Comparison of ENCODE assay signal across 8 cellular contexts in the genomic region with DNA sequence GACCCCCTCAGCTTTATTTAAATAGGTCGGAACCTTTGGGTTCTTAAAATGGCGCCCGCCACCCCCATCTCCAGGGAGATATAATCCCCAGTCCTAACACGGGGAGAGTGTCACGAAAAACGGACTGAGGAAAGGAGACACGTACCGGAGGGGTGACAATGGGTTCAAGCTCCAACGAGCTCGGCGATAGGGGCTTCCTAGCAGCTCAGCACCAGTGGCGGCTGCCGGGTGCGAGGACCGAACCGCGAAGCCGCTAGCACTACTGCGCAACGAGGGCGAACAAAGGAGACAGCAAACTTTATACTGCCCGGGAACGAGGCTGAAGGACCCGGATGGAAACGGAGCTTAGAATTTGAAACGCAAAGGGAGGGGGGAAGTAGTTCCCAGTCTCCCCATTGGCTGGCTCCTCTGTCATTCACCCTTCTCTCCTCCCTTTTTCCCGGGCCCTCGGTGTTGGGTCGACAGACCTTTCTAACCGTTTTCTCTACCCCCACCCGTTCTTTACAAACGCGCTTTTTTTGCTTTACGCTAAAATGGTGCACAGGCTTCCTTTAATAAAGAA. TPM values are rescaled to one million over a fixed set of nuclear protein-coding genes. Genes with fewer than 3 reads are reported as not detected.
DNase-seq lines count a peak whose midpoint lies in the region; TF ChIP-seq lines count a peak whose summit lies in the region.

RBMX (minus strand) TSS at position 274 of the 562 bp plus-strand sequence. CDS start 1,298 bp downstream, outside the sequence.

- H3K9me3 ChIP-seq in suprapubic skin = no peaks in the 10 kb centered on the region

- peak within 1 kb of the TSS; percentile 96 for H3K27ac ChIP-seq in suprapubic skin

- H3K9me3 Mint-ChIP-seq in activated naive CD4-positive, alpha-beta T cell treated with anti-CD3 and anti-CD28 coated beads for 36 hours = no peaks in the 10 kb centered on the region

- CTCF ChIA-PET in activated naive CD4-positive, alpha-beta T cell treated with anti-CD3 and anti-CD28 coated beads for 36 hours (lab: Charles Lee) = no interaction called here

- no peaks in the 10 kb centered on the region for H3K27me3 Mint-ChIP-seq in activated naive CD4-positive, alpha-beta T cell treated with anti-CD3 and anti-CD28 coated beads for 36 hours (ENCODE audit: low read depth)

- H3K4me1 Mint-ChIP-seq in activated naive CD4-positive, alpha-beta T cell treated with anti-CD3 and anti-CD28 coated beads for 36 hours (ENCODE audit: low read depth) = peaks cover 24% of the 10 kb centered on the region

- H3K4me3 Mint-ChIP-seq in activated naive CD4-positive, alpha-beta T cell treated with anti-CD3 and anti-CD28 coated beads for 36 hours = peak within 1 kb of the TSS; percentile 97

- peak within 1 kb of the TSS; percentile 79 for H3K4me3 ChIP-seq in HFF-Myc (replicated peaks; ENCODE audit: low read depth, low read length)
- H3K4me3 ChIP-seq in suprapubic skin = peak within 1 kb of the TSS; percentile 71

- peaks cover 17% of the 10 kb centered on the region for H3K36me3 ChIP-seq in suprapubic skin

- DNase-seq in GM03348 (ENCODE audit: low spot score) = peak; percentile 95
- DNase-seq in HFF-Myc (ENCODE audit: extremely low read depth, low read depth) = peak; percentile 92
- DNase-seq in NAMALWA (ENCODE audit: low spot score) = peak; percentile 94
- peak; percentile 94 for DNase-seq in SK-N-DZ (ENCODE audit: low spot score)
- DNase-seq in activated naive CD4-positive, alpha-beta T cell treated with anti-CD3 and anti-CD28 coated beads for 36 hours = peak; percentile 94
- peak; percentile 93 for DNase-seq in germinal center (ENCODE audit: low spot score)
- peak; percentile 3 to 96 (median 82) for DNase-seq in nucleus accumbens (lab: John Stamatoyannopoulos, UW)
- peak; percentile 88 to 94 for DNase-seq in suprapubic skin (ENCODE audit: low spot score in 2 of 2)

- peaks cover 30% of the 10 kb centered on the region for H3K36me3 Mint-ChIP-seq in activated naive CD4-positive, alpha-beta T cell treated with anti-CD3 and anti-CD28 coated beads for 36 hours (ENCODE audit: low read depth)

- intact Hi-C loops in activated naive CD4-positive, alpha-beta T cell treated with anti-CD3 and anti-CD28 coated beads for 36 hours (cut with micrococcal nuclease) = loop anchor here (1.0 kb wide), 5 partner anchors 29 to 383 kb away; partner anchors contain the start of gene HTATSF1

- no peak for TF ChIP-seq EP300 in suprapubic skin (IDR thresholded peaks at IDR 0.05)

- H3K27ac Mint-ChIP-seq in activated naive CD4-positive, alpha-beta T cell treated with anti-CD3 and anti-CD28 coated beads for 36 hours = peak within 1 kb of the TSS; percentile 98

- H3K4me1 ChIP-seq in suprapubic skin = no peaks in the 10 kb centered on the region

- peak; percentile 93 to 97 for TF ChIP-seq POLR2A in suprapubic skin (IDR thresholded peaks at IDR 0.05)

- no peaks in the 10 kb centered on the region for H3K27me3 ChIP-seq in suprapubic skin

- 42% methylated on average over 34 of the region's 34 CpGs for WGBS in suprapubic skin

- TF ChIP-seq CTCF in HFF-Myc (IDR thresholded peaks at IDR 0.05; ENCODE audit: low read depth, low read length, missing control alignments) (no peak), suprapubic skin (IDR thresholded peaks at IDR 0.05) (no peak)

RNA-seq across cellular contexts. Expression of gene RBMX, which starts in this region (rescaled TPM):
- polyA plus RNA-seq in SK-N-DZ (2014; cell fraction: cytosol; rRNA removed) = 620 and 752 TPM in 2 replicates
- polyA plus RNA-seq in SK-N-DZ (2014; cell fraction: nucleus; rRNA removed) = 770 and 966 TPM in 2 replicates
- total RNA-seq in activated naive CD4-positive, alpha-beta T cell treated with anti-CD3 and anti-CD28 coated beads for 36 hours = 100 to 1,000 TPM; 278 to 280 TPM
- total RNA-seq in suprapubic skin = 100 to 1,000 TPM; 171 to 353 (median 231) TPM

Comparison
In these comparisons a context has a peak if more than half of its experiments do, and no peak if none do; other contexts are left out.
1. Peak in every context shown above with its lines: DNase-seq, H3K4me3 ChIP-seq and H3K27ac ChIP-seq.